ENCODE assay signal across 27 cellular contexts in genomic region chr7:155556725-155557124, GRCh38. TPM values are rescaled to one million over a fixed set of nuclear protein-coding genes. Genes with fewer than 3 reads are reported as not detected.
DNase-seq lines count a peak whose midpoint lies in the region; ATAC-seq, FAIRE-seq and TF ChIP-seq lines count a peak whose summit lies in the region.
"Had no signal": no experiment of that assay in that cellular context is flagged by ENCODE, and none has a peak within 500 bp of the region (broad histone marks: within the 10 kb centered on the region; RNA-seq: fewer than 3 reads in every experiment).

No MANE protein-coding gene starts in this region.

- TF ChIP-seq CTCF in body of pancreas (IDR thresholded peaks at IDR 0.05) = no peak
- no peak for TF ChIP-seq CTCF in pancreas (IDR thresholded peaks at IDR 0.05)

- H3K9me3 Mint-ChIP-seq in naive thymus-derived CD8-positive, alpha-beta T cell = no peaks in the 10 kb centered on the region
- H3K9me3 Mint-ChIP-seq: CD4-positive, CD25-positive, alpha-beta regulatory T cell; CD8-positive, alpha-beta memory T cell had no signal

- 22 to 39% methylated on average over 6 to 8 of the region's 8 CpGs for WGBS in body of pancreas, 2 donors
- WGBS in pancreas, 2 donors = 41 to 49% methylated on average over 8 of the region's 8 CpGs
- 52 to 78% (median 71%) methylated on average over 8 of the region's 8 CpGs for WGBS in small intestine, 3 donors

- H3K4me1 ChIP-seq in body of pancreas (no peaks in the 10 kb centered on the region), pancreas (no peaks in the 10 kb centered on the region), small intestine (ENCODE audit: control insufficient read depth in 2 of 2, insufficient read depth in 1 of 2, low read depth in 1 of 2, low read length in 1 of 2) (no peaks in the 10 kb centered on the region)
- H3K4me1 ChIP-seq: BE2C, BLaER1 had no signal

- H3K4me3 Mint-ChIP-seq in naive thymus-derived CD8-positive, alpha-beta T cell = no peak overlapping the region
- H3K4me3 Mint-ChIP-seq: CD14-positive monocyte; CD4-positive, alpha-beta memory T cell; CD4-positive, CD25-positive, alpha-beta regulatory T cell; CD8-positive, alpha-beta memory T cell had no signal

- FAIRE-seq in pancreas (lab: Jason Lieb, UNC) = no peak
- FAIRE-seq in small intestine (lab: Jason Lieb, UNC) = no peak
- FAIRE-seq: A204.1, G401.6, GM12891, GM19239 had no signal

- no peak for TF ChIP-seq POLR2A in body of pancreas (IDR thresholded peaks at IDR 0.05)

- in situ Hi-C loops in G401 (cut with HindIII; ENCODE audit: low sequenced_read_pairs) = no loop called here

- H3K4me3 ChIP-seq in body of pancreas (no peak overlapping the region), pancreas (no peak overlapping the region), small intestine (ENCODE audit: low read depth in 1 of 2, low read length in 2 of 2) (no peak overlapping the region)
- H3K4me3 ChIP-seq: BLaER1 had no signal

- H3K27me3 ChIP-seq in body of pancreas (no peaks in the 10 kb centered on the region), pancreas (no peaks in the 10 kb centered on the region), small intestine (ENCODE audit: control insufficient read depth in 2 of 2, insufficient read depth in 2 of 2, low read length in 2 of 2) (peaks cover 0 to 3% of the 10 kb centered on the region in 2 donors)
- H3K27me3 ChIP-seq: BE2C, BLaER1 had no signal

- intact Hi-C loops in body of pancreas (cut with DNase I) = no loop called here
- intact Hi-C loops in pancreas (cut with DNase I) = no loop called here

- POLR2A ChIA-PET in naive thymus-derived CD8-positive, alpha-beta T cell (lab: Charles Lee) = no interaction called here

- H3K9me3 ChIP-seq in body of pancreas = no peaks in the 10 kb centered on the region
- no peaks in the 10 kb centered on the region for H3K9me3 ChIP-seq in pancreas
- no peaks in the 10 kb centered on the region for H3K9me3 ChIP-seq in small intestine (ENCODE audit: control insufficient read depth, low read depth)
- H3K9me3 ChIP-seq: BE2C, BLaER1 had no signal

- H3K27ac ChIP-seq in body of pancreas (no peak overlapping the region), pancreas (no peak overlapping the region), small intestine (ENCODE audit: low read depth in 1 of 2, low read length in 1 of 2) (no peak overlapping the region)
- H3K27ac ChIP-seq: BLaER1 had no signal

- ATAC-seq in body of pancreas = peak; percentile 21
- peak; percentile 22 to 74 (median 68) for ATAC-seq in pancreas
- no peak for ATAC-seq in naive thymus-derived CD8-positive, alpha-beta T cell

- peaks cover 2 to 53% (median 9%) of the 10 kb centered on the region in 5 donors for H3K27me3 Mint-ChIP-seq in naive thymus-derived CD8-positive, alpha-beta T cell

- H3K36me3 Mint-ChIP-seq in naive thymus-derived CD8-positive, alpha-beta T cell = no peaks in the 10 kb centered on the region
- H3K36me3 Mint-ChIP-seq: CD4-positive, alpha-beta memory T cell; CD4-positive, CD25-positive, alpha-beta regulatory T cell; CD8-positive, alpha-beta memory T cell had no signal

- no peaks in the 10 kb centered on the region for H3K4me1 Mint-ChIP-seq in naive thymus-derived CD8-positive, alpha-beta T cell
- H3K4me1 Mint-ChIP-seq: CD4-positive, alpha-beta memory T cell; CD4-positive, CD25-positive, alpha-beta regulatory T cell; CD8-positive, alpha-beta memory T cell had no signal

- no peaks in the 10 kb centered on the region for H3K36me3 ChIP-seq in body of pancreas (replicated peaks in 1 of 2; ENCODE audit: insufficient read depth in 1 of 2, low read depth in 2 of 2)
- H3K36me3 ChIP-seq in pancreas = no peaks in the 10 kb centered on the region
- no peaks in the 10 kb centered on the region for H3K36me3 ChIP-seq in small intestine (ENCODE audit: control insufficient read depth in 2 of 2, insufficient read depth in 2 of 2, low read length in 2 of 2)
- H3K36me3 ChIP-seq: BE2C, BLaER1 had no signal

- H3K27ac Mint-ChIP-seq in naive thymus-derived CD8-positive, alpha-beta T cell = no peak overlapping the region
- H3K27ac Mint-ChIP-seq: CD4-positive, alpha-beta memory T cell; CD4-positive, CD25-positive, alpha-beta regulatory T cell; CD8-positive, alpha-beta memory T cell had no signal

- peak; percentile 42 for DNase-seq in G401 (ENCODE audit: low spot score)
- peak in 3 of 4 donors; percentile 25 to 68 (median 28) for DNase-seq in body of pancreas
- peak in 2 of 6 donors; percentile 14 to 37 for DNase-seq in pancreas
- DNase-seq in naive thymus-derived CD8-positive, alpha-beta T cell = no peak
- no peak for DNase-seq in small intestine
- DNase-seq: 8988T; ACHN; BE2C; CD4-positive, alpha-beta memory T cell; CD4-positive, CD25-positive, alpha-beta regulatory T cell; CD8-positive, alpha-beta memory T cell; COR-L47; DMS 273 treated with DMSO at 0.1 percent for 48 hours; DMS153; DMS53; DMS79; DND-41; EL; GF-D8 had no signal

RNA-seq across cellular contexts. Expression of gene CNPY1, which starts 10.4 kb away (rescaled TPM):
- total RNA-seq in G401 (2014; rRNA removed; shearing (Covaris generic)) = not detected in 2 replicates
- total RNA-seq in body of pancreas (not detected), pancreas (not detected)
- polyA plus RNA-seq in pancreas (not detected), small intestine (not detected)
- total RNA-seq in naive thymus-derived CD8-positive, alpha-beta T cell = not detected
- not detected for polyA plus RNA-seq in naive thymus-derived CD8-positive, alpha-beta T cell
- total RNA-seq: A673; CD4-positive, alpha-beta memory T cell; CD4-positive, CD25-positive, alpha-beta regulatory T cell; CD8-positive, alpha-beta memory T cell had no signal
- polyA plus RNA-seq: AG04450; CD14-positive monocyte; CD4-positive, alpha-beta memory T cell; CD4-positive, CD25-positive, alpha-beta regulatory T cell; CD8-positive, alpha-beta memory T cell had no signal

Comparison
In these comparisons a context has a peak if more than half of its experiments do, and no peak if none do; other contexts are left out.
1. DNase-seq: peak in G401 (single experiment) and body of pancreas (3 of 4); none in naive thymus-derived CD8-positive, alpha-beta T cell (0 of 10) and small intestine (single experiment).
2. ATAC-seq: peak in body of pancreas (single experiment) and pancreas (4 of 4); none in naive thymus-derived CD8-positive, alpha-beta T cell (0 of 2).